ENCODE assay signal across 1 cellular context in the genomic region with DNA sequence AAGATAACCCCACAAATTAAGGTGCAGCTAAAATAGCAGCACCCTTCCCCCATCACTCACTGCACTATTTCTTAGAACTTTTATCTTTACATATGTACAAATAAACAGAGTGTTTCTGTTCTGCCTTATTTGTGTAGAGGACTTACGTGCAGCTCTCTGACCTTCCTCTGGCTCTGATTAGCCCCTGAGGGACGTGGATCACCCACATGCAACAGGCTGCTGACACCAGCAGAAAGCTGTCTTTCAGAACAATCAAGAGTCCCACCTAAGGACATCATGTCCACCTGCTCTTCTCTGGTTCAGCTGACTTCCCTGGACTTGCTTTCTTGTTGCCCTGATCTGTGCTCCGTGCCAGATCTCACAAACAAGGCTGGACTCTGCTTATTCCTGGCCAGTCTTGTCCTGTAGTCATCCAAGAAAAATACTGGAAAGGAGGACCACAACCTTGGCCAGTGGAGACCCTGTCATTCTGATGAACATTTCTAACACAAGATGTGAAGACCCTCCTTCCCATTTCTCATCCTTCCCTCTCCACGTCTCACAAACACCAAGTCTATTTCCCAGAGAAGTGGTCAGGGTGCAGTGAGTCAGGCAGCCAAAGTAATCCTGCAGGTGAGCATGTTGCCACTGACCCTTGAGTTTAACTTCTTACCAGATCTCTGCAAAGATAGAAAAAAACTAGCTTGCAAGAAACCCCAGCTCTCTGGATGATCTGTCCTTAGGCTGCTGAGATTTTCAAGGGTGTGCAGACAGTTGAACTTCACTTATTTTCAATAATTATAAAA.
TF ChIP-seq lines count a peak whose summit lies in the region.

No MANE protein-coding gene starts in this region.

TF ChIP-seq in IMR-90, 13 proteins besides CTCF, POLR2A, EP300 and RAD21:
- TF ChIP-seq RFX5 (IDR thresholded peaks at IDR 0.05; ENCODE audit: low read depth, low read length) (no peak), RCOR1 (IDR thresholded peaks at IDR 0.05; ENCODE audit: insufficient replicate concordance, low read length) (no peak), CEBPB (IDR thresholded peaks at IDR 0.05; ENCODE audit: low read depth, low read length) (no peak), NFE2L2 (IDR thresholded peaks at IDR 0.05; ENCODE audit: low read depth, low read length) (no peak), MAZ (IDR thresholded peaks at IDR 0.05; ENCODE audit: borderline replicate concordance, low read depth, low read length) (no peak), FOS (IDR thresholded peaks at IDR 0.05; ENCODE audit: low read depth, low read length) (no peak)
- TF ChIP-seq, protein P1, sequence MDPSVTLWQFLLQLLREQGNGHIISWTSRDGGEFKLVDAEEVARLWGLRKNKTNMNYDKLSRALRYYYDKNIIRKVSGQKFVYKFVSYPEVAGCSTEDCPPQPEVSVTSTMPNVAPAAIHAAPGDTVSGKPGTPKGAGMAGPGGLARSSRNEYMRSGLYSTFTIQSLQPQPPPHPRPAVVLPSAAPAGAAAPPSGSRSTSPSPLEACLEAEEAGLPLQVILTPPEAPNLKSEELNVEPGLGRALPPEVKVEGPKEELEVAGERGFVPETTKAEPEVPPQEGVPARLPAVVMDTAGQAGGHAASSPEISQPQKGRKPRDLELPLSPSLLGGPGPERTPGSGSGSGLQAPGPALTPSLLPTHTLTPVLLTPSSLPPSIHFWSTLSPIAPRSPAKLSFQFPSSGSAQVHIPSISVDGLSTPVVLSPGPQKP (IDR thresholded peaks at IDR 0.05; ENCODE audit: borderline replicate concordance, low read depth, low read length), result no peak
